1 cellular context compared by ENCODE assay signal in the genomic region with DNA sequence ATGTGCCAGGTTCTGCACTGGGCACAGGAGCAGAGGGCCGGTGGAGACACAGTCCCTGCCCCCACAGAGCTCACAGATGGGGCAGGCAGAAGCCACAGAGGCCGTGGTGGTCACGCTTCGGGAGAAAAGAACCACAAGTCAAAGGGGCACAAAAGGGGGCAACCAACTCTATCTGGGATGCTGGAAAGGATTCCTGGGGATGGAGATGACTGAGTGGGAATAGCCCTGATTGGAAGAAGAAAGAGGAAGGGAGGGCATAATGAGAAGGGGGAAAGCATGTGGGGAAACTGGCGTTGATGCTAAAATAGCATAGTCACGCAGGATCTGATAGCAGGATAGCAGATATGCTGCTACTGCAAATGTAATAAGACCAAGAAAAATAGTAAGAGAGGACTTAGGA.
TF ChIP-seq lines count a peak whose summit lies in the region.

No MANE protein-coding gene starts in this region.

TF ChIP-seq in K562, 482 proteins besides CTCF, POLR2A, EP300 and RAD21 (continued from another document):
- TF ChIP-seq, protein P1, sequence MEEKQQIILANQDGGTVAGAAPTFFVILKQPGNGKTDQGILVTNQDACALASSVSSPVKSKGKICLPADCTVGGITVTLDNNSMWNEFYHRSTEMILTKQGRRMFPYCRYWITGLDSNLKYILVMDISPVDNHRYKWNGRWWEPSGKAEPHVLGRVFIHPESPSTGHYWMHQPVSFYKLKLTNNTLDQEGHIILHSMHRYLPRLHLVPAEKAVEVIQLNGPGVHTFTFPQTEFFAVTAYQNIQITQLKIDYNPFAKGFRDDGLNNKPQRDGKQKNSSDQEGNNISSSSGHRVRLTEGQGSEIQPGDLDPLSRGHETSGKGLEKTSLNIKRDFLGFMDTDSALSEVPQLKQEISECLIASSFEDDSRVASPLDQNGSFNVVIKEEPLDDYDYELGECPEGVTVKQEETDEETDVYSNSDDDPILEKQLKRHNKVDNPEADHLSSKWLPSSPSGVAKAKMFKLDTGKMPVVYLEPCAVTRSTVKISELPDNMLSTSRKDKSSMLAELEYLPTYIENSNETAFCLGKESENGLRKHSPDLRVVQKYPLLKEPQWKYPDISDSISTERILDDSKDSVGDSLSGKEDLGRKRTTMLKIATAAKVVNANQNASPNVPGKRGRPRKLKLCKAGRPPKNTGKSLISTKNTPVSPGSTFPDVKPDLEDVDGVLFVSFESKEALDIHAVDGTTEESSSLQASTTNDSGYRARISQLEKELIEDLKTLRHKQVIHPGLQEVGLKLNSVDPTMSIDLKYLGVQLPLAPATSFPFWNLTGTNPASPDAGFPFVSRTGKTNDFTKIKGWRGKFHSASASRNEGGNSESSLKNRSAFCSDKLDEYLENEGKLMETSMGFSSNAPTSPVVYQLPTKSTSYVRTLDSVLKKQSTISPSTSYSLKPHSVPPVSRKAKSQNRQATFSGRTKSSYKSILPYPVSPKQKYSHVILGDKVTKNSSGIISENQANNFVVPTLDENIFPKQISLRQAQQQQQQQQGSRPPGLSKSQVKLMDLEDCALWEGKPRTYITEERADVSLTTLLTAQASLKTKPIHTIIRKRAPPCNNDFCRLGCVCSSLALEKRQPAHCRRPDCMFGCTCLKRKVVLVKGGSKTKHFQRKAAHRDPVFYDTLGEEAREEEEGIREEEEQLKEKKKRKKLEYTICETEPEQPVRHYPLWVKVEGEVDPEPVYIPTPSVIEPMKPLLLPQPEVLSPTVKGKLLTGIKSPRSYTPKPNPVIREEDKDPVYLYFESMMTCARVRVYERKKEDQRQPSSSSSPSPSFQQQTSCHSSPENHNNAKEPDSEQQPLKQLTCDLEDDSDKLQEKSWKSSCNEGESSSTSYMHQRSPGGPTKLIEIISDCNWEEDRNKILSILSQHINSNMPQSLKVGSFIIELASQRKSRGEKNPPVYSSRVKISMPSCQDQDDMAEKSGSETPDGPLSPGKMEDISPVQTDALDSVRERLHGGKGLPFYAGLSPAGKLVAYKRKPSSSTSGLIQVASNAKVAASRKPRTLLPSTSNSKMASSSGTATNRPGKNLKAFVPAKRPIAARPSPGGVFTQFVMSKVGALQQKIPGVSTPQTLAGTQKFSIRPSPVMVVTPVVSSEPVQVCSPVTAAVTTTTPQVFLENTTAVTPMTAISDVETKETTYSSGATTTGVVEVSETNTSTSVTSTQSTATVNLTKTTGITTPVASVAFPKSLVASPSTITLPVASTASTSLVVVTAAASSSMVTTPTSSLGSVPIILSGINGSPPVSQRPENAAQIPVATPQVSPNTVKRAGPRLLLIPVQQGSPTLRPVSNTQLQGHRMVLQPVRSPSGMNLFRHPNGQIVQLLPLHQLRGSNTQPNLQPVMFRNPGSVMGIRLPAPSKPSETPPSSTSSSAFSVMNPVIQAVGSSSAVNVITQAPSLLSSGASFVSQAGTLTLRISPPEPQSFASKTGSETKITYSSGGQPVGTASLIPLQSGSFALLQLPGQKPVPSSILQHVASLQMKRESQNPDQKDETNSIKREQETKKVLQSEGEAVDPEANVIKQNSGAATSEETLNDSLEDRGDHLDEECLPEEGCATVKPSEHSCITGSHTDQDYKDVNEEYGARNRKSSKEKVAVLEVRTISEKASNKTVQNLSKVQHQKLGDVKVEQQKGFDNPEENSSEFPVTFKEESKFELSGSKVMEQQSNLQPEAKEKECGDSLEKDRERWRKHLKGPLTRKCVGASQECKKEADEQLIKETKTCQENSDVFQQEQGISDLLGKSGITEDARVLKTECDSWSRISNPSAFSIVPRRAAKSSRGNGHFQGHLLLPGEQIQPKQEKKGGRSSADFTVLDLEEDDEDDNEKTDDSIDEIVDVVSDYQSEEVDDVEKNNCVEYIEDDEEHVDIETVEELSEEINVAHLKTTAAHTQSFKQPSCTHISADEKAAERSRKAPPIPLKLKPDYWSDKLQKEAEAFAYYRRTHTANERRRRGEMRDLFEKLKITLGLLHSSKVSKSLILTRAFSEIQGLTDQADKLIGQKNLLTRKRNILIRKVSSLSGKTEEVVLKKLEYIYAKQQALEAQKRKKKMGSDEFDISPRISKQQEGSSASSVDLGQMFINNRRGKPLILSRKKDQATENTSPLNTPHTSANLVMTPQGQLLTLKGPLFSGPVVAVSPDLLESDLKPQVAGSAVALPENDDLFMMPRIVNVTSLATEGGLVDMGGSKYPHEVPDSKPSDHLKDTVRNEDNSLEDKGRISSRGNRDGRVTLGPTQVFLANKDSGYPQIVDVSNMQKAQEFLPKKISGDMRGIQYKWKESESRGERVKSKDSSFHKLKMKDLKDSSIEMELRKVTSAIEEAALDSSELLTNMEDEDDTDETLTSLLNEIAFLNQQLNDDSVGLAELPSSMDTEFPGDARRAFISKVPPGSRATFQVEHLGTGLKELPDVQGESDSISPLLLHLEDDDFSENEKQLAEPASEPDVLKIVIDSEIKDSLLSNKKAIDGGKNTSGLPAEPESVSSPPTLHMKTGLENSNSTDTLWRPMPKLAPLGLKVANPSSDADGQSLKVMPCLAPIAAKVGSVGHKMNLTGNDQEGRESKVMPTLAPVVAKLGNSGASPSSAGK (IDR thresholded peaks at IDR 0.05) = no peak
